In the genomic region with DNA sequence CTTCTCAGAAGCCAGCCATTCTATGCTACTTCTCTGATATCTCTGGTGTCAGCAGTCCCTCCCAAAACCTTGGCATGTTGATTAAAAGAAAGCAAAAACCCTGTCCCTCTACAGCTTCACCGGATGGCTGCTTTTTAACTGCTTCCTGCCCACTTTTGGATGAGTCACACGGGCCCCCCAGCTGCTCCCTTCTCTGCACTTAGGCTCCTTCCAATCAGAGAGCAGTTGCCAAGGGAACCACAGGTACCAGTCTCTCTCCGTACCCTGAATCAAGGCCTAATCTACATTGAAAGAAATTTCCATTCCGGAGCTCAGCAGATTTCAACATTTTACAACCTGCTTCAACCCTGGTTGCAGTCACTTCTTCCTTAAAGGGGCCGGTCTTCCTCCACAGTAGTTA, we compare ENCODE assay signal across 10 cellular contexts.
DNase-seq lines count a peak whose midpoint lies in the region; ATAC-seq and FAIRE-seq lines count a peak whose summit lies in the region.
"Had no signal": no experiment of that assay in that cellular context is flagged by ENCODE, and none has a peak within 500 bp of the region (broad histone marks: within the 10 kb centered on the region; RNA-seq: fewer than 3 reads in every experiment).

No MANE protein-coding gene starts in this region.

- ATAC-seq in GM19328 (IDR thresholded peaks at IDR 0.05; ENCODE audit: unreplicated experiment), result no peak
- ATAC-seq in HG03025 (IDR thresholded peaks at IDR 0.05; ENCODE audit: low FRiP score, unreplicated experiment), result no peak

- peak; percentile 3 for DNase-seq in stimulated activated CD4-positive, alpha-beta T cell treated with anti-CD3 and anti-CD28 coated beads, Interleukin-12 subunit alpha, Interleukin-12 subunit beta, amount 100 ng/mL, for 4 hours
- no peak for DNase-seq in stimulated activated CD4-positive, alpha-beta T cell treated with anti-CD3 and anti-CD28 coated beads, Interleukin-4, amount 100 ng/mL, for 4 hours
- peak; percentile 5 for DNase-seq in NCI-H69 (lab: John Stamatoyannopoulos, UW)
- DNase-seq in iPS DF 4.7 (ENCODE audit: extremely low read depth, low spot score), result peak; percentile 56
- peak; percentile 43 for DNase-seq in ureter (ENCODE audit: low spot score)
- DNase-seq in GM19239 (ENCODE audit: insufficient read length, low spot score), result no peak
- DNase-seq: retina had no signal

- no peak for FAIRE-seq in GM19239 (lab: Jason Lieb, UNC)
- FAIRE-seq: keratinocyte had no signal

Comparison
In these comparisons a context has a peak if more than half of its experiments do, and no peak if none do; other contexts are left out.
1. DNase-seq: peak in stimulated activated CD4-positive, alpha-beta T cell treated with anti-CD3 and anti-CD28 coated beads, Interleukin-12 subunit alpha, Interleukin-12 subunit beta, amount 100 ng/mL, for 4 hours (single experiment), NCI-H69 (single experiment), iPS DF 4.7 (single experiment) and ureter (single experiment); none in stimulated activated CD4-positive, alpha-beta T cell treated with anti-CD3 and anti-CD28 coated beads, Interleukin-4, amount 100 ng/mL, for 4 hours (0 of 2) and GM19239 (single experiment).